8 cellular contexts compared by ENCODE assay signal in the genomic region with DNA sequence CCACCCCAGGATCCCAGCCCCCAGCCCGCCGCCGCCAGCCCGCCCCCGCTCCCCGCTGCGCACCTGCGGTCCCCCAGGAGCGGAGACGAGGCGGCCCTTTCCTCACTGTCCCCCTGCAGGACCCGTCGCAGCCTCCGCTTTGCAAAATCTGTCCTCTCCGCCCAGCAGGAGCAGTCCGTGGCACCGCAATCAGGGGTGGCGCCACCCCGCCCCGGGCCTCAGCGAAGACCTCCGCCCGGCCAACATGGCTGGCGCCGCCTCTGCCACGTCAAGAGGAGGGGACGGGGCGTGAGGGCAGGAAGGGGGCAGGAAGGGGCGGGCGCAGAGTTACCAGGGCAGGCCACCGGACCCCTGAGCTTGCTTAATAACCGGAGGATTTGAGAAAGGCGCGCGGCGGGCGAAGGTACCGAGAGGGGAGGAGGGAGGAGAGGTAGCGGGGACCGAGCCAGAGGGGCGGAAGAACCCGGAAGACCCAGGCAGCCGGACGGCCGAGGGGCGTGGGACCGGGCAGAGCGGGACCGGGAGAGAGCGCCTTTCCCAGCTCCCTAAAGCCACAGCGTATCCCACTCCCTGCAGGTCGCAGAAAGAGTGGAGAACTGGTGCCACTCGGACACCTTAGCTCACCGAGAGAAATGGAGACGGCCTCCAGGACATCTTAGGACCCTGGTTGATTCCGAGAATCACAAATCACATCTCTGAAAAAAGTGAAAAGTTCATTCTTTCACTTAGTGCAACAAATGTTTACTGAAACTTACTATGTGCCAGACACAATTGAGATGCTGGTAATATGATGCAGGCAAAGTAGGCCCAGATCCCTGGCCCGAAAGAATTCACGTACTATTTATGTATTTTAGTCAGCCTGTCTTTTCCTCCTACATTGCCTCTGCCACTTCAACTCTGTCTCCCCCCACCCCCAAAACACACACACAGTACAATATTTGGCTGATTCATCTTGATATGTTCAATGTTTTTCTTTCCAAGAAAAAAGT. TPM values are rescaled to one million over a fixed set of nuclear protein-coding genes. Genes with fewer than 3 reads are reported as not detected.
DNase-seq lines count a peak whose midpoint lies in the region; ATAC-seq and TF ChIP-seq lines count a peak whose summit lies in the region.

A gene (minus strand): TSS at position 267 of the 989 bp plus-strand sequence. CDS start 7,117 bp downstream, outside the sequence.

- H3K4me3 ChIP-seq in cardiac fibroblast (replicated peaks in 1 of 2; ENCODE audit: low read depth in 2 of 2, low read length in 2 of 2), result peak within 1 kb of the TSS; percentile 83 to 86

- peak within 1 kb of the TSS; percentile 97 for H3K27ac Mint-ChIP-seq in activated B cell treated with CpG ODN at 0.5 μM for 24 hours

- peaks cover 35% of the 10 kb centered on the region for H3K4me1 Mint-ChIP-seq in activated B cell treated with CpG ODN at 0.5 μM for 24 hours

- peak within 1 kb of the TSS; percentile 96 for H3K4me3 Mint-ChIP-seq in activated B cell treated with CpG ODN at 0.5 μM for 24 hours

- POLR2A ChIA-PET in activated B cell treated with CpG ODN at 0.5 μM for 24 hours (lab: Charles Lee), result interaction anchor here (0.5 to 4.2 kb wide), 16 partner anchors 8 to 382 kb away, joined by 3 to 85 read pairs (median 6); a partner anchor contains a TSS

- CTCF ChIA-PET in activated B cell treated with CpG ODN at 0.5 μM for 24 hours (lab: Charles Lee), result interaction anchor here (1.1 to 2.5 kb wide), 2 partner anchors 10 to 330 kb away, joined by 3 to 11 read pairs; a partner anchor contains a TSS

- DNase-seq in AG08396 (ENCODE audit: low spot score) (peak; percentile 86), NCI-H2227 treated with DMSO at 0.1 percent for 48 hours (lab: John Stamatoyannopoulos, UW) (peak; percentile 57), activated B cell treated with CpG ODN at 0.5 μM for 24 hours (peak; percentile 79), cardiac fibroblast (ENCODE audit: low read depth in 2 of 2) (peak; percentile 88 to 94), iris pigment epithelial cell (ENCODE audit: low read depth) (peak; percentile 85)
- DNase-seq in stimulated activated CD4-positive, alpha-beta T cell treated with anti-CD3 and anti-CD28 coated beads, Interleukin-12 subunit alpha, Interleukin-12 subunit beta, amount 100 ng/mL, for 4 hours, result peak; percentile 80

- H3K36me3 Mint-ChIP-seq in activated B cell treated with CpG ODN at 0.5 μM for 24 hours (ENCODE audit: low read depth), result peaks cover 8% of the 10 kb centered on the region

- no peaks in the 10 kb centered on the region for H3K27me3 Mint-ChIP-seq in activated B cell treated with CpG ODN at 0.5 μM for 24 hours

- H3K9me3 Mint-ChIP-seq in activated B cell treated with CpG ODN at 0.5 μM for 24 hours, result no peaks in the 10 kb centered on the region

- intact Hi-C loops in activated B cell treated with CpG ODN at 0.5 μM for 24 hours (cut with micrococcal nuclease), result loop anchor here (1.0 kb wide), 6 partner anchors 11 to 329 kb away; a partner anchor contains a TSS

- TF ChIP-seq CTCF in activated B cell treated with CpG ODN at 0.5 μM for 24 hours (IDR thresholded peaks at IDR 0.05) (no peak), cardiac fibroblast (IDR thresholded peaks at IDR 0.05; ENCODE audit: low read depth, low read length) (no peak)

- ATAC-seq in GM18909 (IDR thresholded peaks at IDR 0.05; ENCODE audit: poor library complexity, unreplicated experiment) (peak; percentile 96), HG03175 (IDR thresholded peaks at IDR 0.05; ENCODE audit: unreplicated experiment) (peak; percentile 89), activated B cell treated with CpG ODN at 0.5 μM for 24 hours (ENCODE audit: low read depth) (peak; percentile 98)

RNA-seq across cellular contexts. Expression of the gene that starts here (rescaled TPM):
- total RNA-seq in activated B cell treated with CpG ODN at 0.5 μM for 24 hours, result 38.3 and 39.4 TPM in 2 replicates

Comparison
In these comparisons a context has a peak if more than half of its experiments do, and no peak if none do; other contexts are left out.
1. Peak in every context shown above with its lines: DNase-seq, ATAC-seq and H3K4me3 ChIP-seq.